1 cellular context compared by ENCODE assay signal in the genomic region with DNA sequence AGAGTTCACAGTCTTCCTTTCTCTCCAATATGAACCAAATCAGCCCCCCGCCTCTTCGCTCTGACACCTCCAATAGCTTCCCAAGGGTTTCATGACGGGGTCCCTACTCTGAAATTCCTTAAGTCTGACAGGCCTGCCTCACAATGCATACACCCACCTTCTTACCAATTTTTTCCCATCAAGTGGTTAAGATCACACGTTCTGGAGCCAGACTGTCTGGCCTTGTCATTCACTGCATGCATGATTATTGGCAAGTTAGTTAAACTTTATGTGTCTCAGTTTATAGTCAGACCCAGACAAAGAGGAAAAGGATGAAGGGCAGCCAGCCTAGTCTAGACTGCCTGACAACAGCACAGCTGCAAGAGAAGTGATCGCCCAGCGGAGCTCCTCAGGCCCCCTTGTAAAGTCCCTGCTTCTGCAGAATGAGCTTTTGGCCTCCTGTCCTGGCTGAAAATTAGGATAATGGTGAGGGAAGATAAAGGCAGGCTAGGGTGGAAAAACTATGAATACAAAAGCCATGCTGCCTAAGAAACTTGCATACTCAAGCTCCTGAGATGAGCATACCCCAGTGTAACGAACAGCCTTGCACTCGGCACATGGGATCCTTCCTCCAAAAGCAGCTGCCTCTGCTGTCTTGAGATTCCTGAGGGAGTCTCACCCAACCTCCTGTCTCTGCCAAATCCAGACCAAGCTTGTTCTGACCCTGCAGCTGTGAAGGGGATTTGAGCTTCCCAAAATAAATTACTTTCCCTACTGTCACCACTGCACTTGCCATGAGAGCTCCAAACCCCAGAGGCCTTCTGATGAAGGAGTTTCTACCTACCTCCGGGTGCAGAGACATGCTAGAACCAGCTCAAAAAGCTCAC.
TF ChIP-seq lines count a peak whose summit lies in the region.

No MANE protein-coding gene starts in this region.

TF ChIP-seq in HepG2, 621 proteins besides CTCF, POLR2A, EP300 and RAD21:
- no peak for TF ChIP-seq ZNF780A (CRISPR knock-in tag; IDR thresholded peaks at IDR 0.05)
- no peak for TF ChIP-seq ZNF550 (CRISPR knock-in tag; IDR thresholded peaks at IDR 0.05; ENCODE audit: borderline replicate concordance)
- TF ChIP-seq, protein P1, sequence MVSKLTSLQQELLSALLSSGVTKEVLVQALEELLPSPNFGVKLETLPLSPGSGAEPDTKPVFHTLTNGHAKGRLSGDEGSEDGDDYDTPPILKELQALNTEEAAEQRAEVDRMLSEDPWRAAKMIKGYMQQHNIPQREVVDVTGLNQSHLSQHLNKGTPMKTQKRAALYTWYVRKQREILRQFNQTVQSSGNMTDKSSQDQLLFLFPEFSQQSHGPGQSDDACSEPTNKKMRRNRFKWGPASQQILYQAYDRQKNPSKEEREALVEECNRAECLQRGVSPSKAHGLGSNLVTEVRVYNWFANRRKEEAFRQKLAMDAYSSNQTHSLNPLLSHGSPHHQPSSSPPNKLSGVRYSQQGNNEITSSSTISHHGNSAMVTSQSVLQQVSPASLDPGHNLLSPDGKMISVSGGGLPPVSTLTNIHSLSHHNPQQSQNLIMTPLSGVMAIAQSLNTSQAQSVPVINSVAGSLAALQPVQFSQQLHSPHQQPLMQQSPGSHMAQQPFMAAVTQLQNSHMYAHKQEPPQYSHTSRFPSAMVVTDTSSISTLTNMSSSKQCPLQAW (CRISPR knock-in tag; IDR thresholded peaks at IDR 0.05), result no peak
- TF ChIP-seq ZNF30 (CRISPR knock-in tag; IDR thresholded peaks at IDR 0.05), result no peak
- TF ChIP-seq JDP2 (CRISPR knock-in tag; IDR thresholded peaks at IDR 0.05; ENCODE audit: borderline replicate concordance), result no peak
- TF ChIP-seq RORA (CRISPR knock-in tag; IDR thresholded peaks at IDR 0.05), result no peak
- no peak for TF ChIP-seq ATM (IDR thresholded peaks at IDR 0.05; ENCODE audit: borderline replicate concordance)
- TF ChIP-seq HOXA9 (CRISPR knock-in tag; IDR thresholded peaks at IDR 0.05; ENCODE audit: borderline replicate concordance), result no peak
